17 cellular contexts compared by ENCODE assay signal in genomic region chr12:75414671-75415070, GRCh38. TPM values are rescaled to one million over a fixed set of nuclear protein-coding genes. Genes with fewer than 3 reads are reported as not detected.
DNase-seq lines count a peak whose midpoint lies in the region; ATAC-seq and TF ChIP-seq lines count a peak whose summit lies in the region.
"Had no signal": no experiment of that assay in that cellular context is flagged by ENCODE, and none has a peak within 500 bp of the region (broad histone marks: within the 10 kb centered on the region; RNA-seq: fewer than 3 reads in every experiment).

No MANE protein-coding gene starts in this region.

- H3K4me3 ChIP-seq in AG09309 (ENCODE audit: control insufficient read depth, low read depth, low read length) (no peak overlapping the region), HEK293 (ENCODE audit: low read depth, low read length) (no peak overlapping the region)
- H3K4me3 ChIP-seq: BLaER1 treated with 17β-estradiol and CSF1 and Interleukin-3, amounts not matched to agents 10 nM and 100 nM; GM23338 had no signal

- H3K27me3 Mint-ChIP-seq in activated CD8-positive, alpha-beta T cell treated with anti-CD3 and anti-CD28 coated beads for 36 hours, result no peaks in the 10 kb centered on the region
- no peaks in the 10 kb centered on the region for H3K27me3 Mint-ChIP-seq in activated CD4-positive, alpha-beta memory T cell treated with anti-CD3 and anti-CD28 coated beads for 36 hours
- H3K27me3 Mint-ChIP-seq: CD4-positive, CD25-positive, alpha-beta regulatory T cell had no signal

- no peaks in the 10 kb centered on the region for H3K9me3 ChIP-seq in HEK293 (ENCODE audit: control insufficient read depth, insufficient read depth, low read depth, low read length)
- H3K9me3 ChIP-seq: BLaER1 treated with 17β-estradiol and CSF1 and Interleukin-3, amounts not matched to agents 10 nM and 100 nM had no signal

- no peaks in the 10 kb centered on the region for H3K36me3 ChIP-seq in HEK293 (ENCODE audit: control insufficient read depth in 2 of 2, insufficient read depth in 1 of 2, low read length in 2 of 2)
- H3K36me3 ChIP-seq: BLaER1 treated with 17β-estradiol and CSF1 and Interleukin-3, amounts not matched to agents 10 nM and 100 nM had no signal

- H3K36me3 Mint-ChIP-seq in activated CD8-positive, alpha-beta T cell treated with anti-CD3 and anti-CD28 coated beads for 36 hours (ENCODE audit: low read depth), result no peaks in the 10 kb centered on the region
- no peaks in the 10 kb centered on the region for H3K36me3 Mint-ChIP-seq in activated CD4-positive, alpha-beta memory T cell treated with anti-CD3 and anti-CD28 coated beads for 36 hours

- H3K27ac ChIP-seq in HEK293 (ENCODE audit: extremely low read depth, low read depth, low read length), result no peak overlapping the region
- 0 out of 2 replicates have a peak overlapping the region, but pooled peaks have one; percentile 12 for H3K27ac ChIP-seq in VCaP
- H3K27ac ChIP-seq: 22Rv1; BLaER1 treated with 17β-estradiol and CSF1 and Interleukin-3, amounts not matched to agents 10 nM and 100 nM had no signal

- H3K4me1 ChIP-seq in HEK293 (ENCODE audit: control insufficient read depth, insufficient read depth, low read length), result no peaks in the 10 kb centered on the region
- H3K4me1 ChIP-seq: BLaER1 treated with 17β-estradiol and CSF1 and Interleukin-3, amounts not matched to agents 10 nM and 100 nM had no signal

- TF ChIP-seq CTCF in AG09309 (IDR thresholded peaks at IDR 0.05; ENCODE audit: control insufficient read depth, insufficient read depth, low read depth, low read length, missing control alignments) (no peak), HEK293 (tag by site-specific recombination; IDR thresholded peaks at IDR 0.05) (no peak), VCaP (conservative IDR thresholded peaks at IDR 0.05) (no peak)
- no peak for TF ChIP-seq CTCF in activated CD8-positive, alpha-beta T cell treated with anti-CD3 and anti-CD28 coated beads for 36 hours (IDR thresholded peaks at IDR 0.05)

- CTCF ChIA-PET in HEK293 (lab: Yijun Ruan, JAX), result interaction anchor here (0.6 to 1.0 kb wide), 2 partner anchors 46 to 71 kb away, joined by 3 to 6 read pairs; no protein-coding TSS in a partner anchor
- CTCF ChIA-PET in activated CD8-positive, alpha-beta T cell treated with anti-CD3 and anti-CD28 coated beads for 36 hours (lab: Charles Lee), result interaction anchor here (1.1 kb wide), 1 partner anchor 23 kb away, joined by 4 read pairs; no protein-coding TSS in a partner anchor
- CTCF ChIA-PET in activated CD4-positive, alpha-beta memory T cell treated with anti-CD3 and anti-CD28 coated beads for 36 hours (lab: Charles Lee), result no interaction called here

- H3K4me1 Mint-ChIP-seq in activated CD8-positive, alpha-beta T cell treated with anti-CD3 and anti-CD28 coated beads for 36 hours (ENCODE audit: low read depth), result no peaks in the 10 kb centered on the region
- no peaks in the 10 kb centered on the region for H3K4me1 Mint-ChIP-seq in activated CD4-positive, alpha-beta memory T cell treated with anti-CD3 and anti-CD28 coated beads for 36 hours (ENCODE audit: low read depth)
- H3K4me1 Mint-ChIP-seq: GM23338, H9 had no signal

- H3K9me3 Mint-ChIP-seq in activated CD8-positive, alpha-beta T cell treated with anti-CD3 and anti-CD28 coated beads for 36 hours, result no peaks in the 10 kb centered on the region
- peaks cover 3% of the 10 kb centered on the region for H3K9me3 Mint-ChIP-seq in activated CD4-positive, alpha-beta memory T cell treated with anti-CD3 and anti-CD28 coated beads for 36 hours
- H3K9me3 Mint-ChIP-seq: GM23338, HFFc6 had no signal

- POLR2A ChIA-PET in HEK293 (lab: Yijun Ruan, JAX), result no interaction called here
- POLR2A ChIA-PET in activated CD8-positive, alpha-beta T cell treated with anti-CD3 and anti-CD28 coated beads for 36 hours (lab: Charles Lee), result interaction anchor here (0.9 kb wide), 1 partner anchor 38 kb away, joined by 3 read pairs; no protein-coding TSS in a partner anchor
- POLR2A ChIA-PET in activated CD4-positive, alpha-beta memory T cell treated with anti-CD3 and anti-CD28 coated beads for 36 hours (lab: Charles Lee), result no interaction called here

- DNase-seq in AG09309 (ENCODE audit: low read depth), result peak; percentile 27
- peak; percentile 13 for DNase-seq in left kidney (ENCODE audit: low read depth, low spot score)
- no peak for DNase-seq in activated CD8-positive, alpha-beta T cell treated with anti-CD3 and anti-CD28 coated beads for 36 hours
- no peak for DNase-seq in activated CD4-positive, alpha-beta memory T cell treated with anti-CD3 and anti-CD28 coated beads for 36 hours
- no peak for DNase-seq in NCI-H128 (lab: John Stamatoyannopoulos, UW; ENCODE audit: unreplicated experiment)
- no peak for DNase-seq in foreskin melanocyte
- DNase-seq: CD4-positive, CD25-positive, alpha-beta regulatory T cell; DMS53; H9; HFFc6 had no signal

- no peak overlapping the region for H3K27ac Mint-ChIP-seq in activated CD8-positive, alpha-beta T cell treated with anti-CD3 and anti-CD28 coated beads for 36 hours
- H3K27ac Mint-ChIP-seq in activated CD4-positive, alpha-beta memory T cell treated with anti-CD3 and anti-CD28 coated beads for 36 hours, result no peak overlapping the region
- H3K27ac Mint-ChIP-seq: CD4-positive, CD25-positive, alpha-beta regulatory T cell; GM23338; H9; HFFc6 had no signal

- H3K4me3 Mint-ChIP-seq in activated CD8-positive, alpha-beta T cell treated with anti-CD3 and anti-CD28 coated beads for 36 hours, result no peak overlapping the region
- H3K4me3 Mint-ChIP-seq in activated CD4-positive, alpha-beta memory T cell treated with anti-CD3 and anti-CD28 coated beads for 36 hours, result no peak overlapping the region
- H3K4me3 Mint-ChIP-seq: CD4-positive, CD25-positive, alpha-beta regulatory T cell; GM23338; H9; HFFc6 had no signal

- intact Hi-C loops in activated CD8-positive, alpha-beta T cell treated with anti-CD3 and anti-CD28 coated beads for 36 hours (cut with micrococcal nuclease), result no loop called here
- intact Hi-C loops in activated CD4-positive, alpha-beta memory T cell treated with anti-CD3 and anti-CD28 coated beads for 36 hours (cut with micrococcal nuclease), result no loop called here

- ATAC-seq in activated CD8-positive, alpha-beta T cell treated with anti-CD3 and anti-CD28 coated beads for 36 hours, result no peak
- ATAC-seq: GM23338, HepG2 had no signal

TF ChIP-seq in HEK293, 187 proteins besides CTCF, POLR2A, EP300 and RAD21:
- no peak for TF ChIP-seq ZNF140 (tag by site-specific recombination; IDR thresholded peaks at IDR 0.05)
- peak; percentile 44 for TF ChIP-seq FEZF1 (tag by site-specific recombination; IDR thresholded peaks at IDR 0.05)

RNA-seq across cellular contexts. Expression of gene GLIPR1L2, which starts 23.8 kb away (rescaled TPM):
- total RNA-seq in activated CD8-positive, alpha-beta T cell treated with anti-CD3 and anti-CD28 coated beads for 36 hours, result under 1 TPM; 0.27 to 0.43 TPM
- total RNA-seq in activated CD4-positive, alpha-beta memory T cell treated with anti-CD3 and anti-CD28 coated beads for 36 hours, result under 1 TPM; 0.17 to 0.24 TPM
- total RNA-seq: A673, GM23338, HepG2 had no signal

Comparison
In these comparisons a context has a peak if more than half of its experiments do, and no peak if none do; other contexts are left out.
1. DNase-seq: peak in AG09309 (single experiment) and left kidney (single experiment); none in activated CD8-positive, alpha-beta T cell treated with anti-CD3 and anti-CD28 coated beads for 36 hours (single experiment), activated CD4-positive, alpha-beta memory T cell treated with anti-CD3 and anti-CD28 coated beads for 36 hours (single experiment), NCI-H128 (single experiment) and foreskin melanocyte (single experiment).